Comparison of ENCODE assay signal across 5 cellular contexts in the genomic region with DNA sequence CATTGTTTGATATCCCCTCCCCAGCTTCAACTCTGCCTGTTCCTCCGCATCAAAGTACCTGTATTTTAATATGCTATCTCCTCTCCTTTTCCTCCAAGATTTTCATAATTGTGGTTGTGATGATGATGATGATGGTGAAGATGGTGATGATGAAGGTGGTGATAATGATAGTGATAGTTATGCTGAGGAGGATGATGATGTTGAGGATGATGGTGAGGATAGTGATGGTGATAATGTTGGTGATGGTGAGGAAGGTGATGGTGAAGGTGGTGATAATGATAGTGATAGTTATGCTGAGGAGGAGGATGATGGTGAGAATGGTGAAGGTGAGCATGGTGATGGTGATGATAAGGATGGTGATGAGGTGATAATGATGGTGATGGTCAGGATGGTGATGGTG. TPM values are rescaled to one million over a fixed set of nuclear protein-coding genes. Genes with fewer than 3 reads are reported as not detected.
"Had no signal": no experiment of that assay in that cellular context is flagged by ENCODE, and none has a peak within 500 bp of the region (broad histone marks: within the 10 kb centered on the region; RNA-seq: fewer than 3 reads in every experiment).

No MANE protein-coding gene starts in this region.

RNA-seq across cellular contexts. Expression of a gene that starts 42.3 kb away (rescaled TPM):
- total RNA-seq: HT-29, HT1080, IMR-90, K562 had no signal
- polyA plus RNA-seq: IgD-negative memory B cell, IMR-90, K562 had no signal
